17 cellular contexts compared by ENCODE assay signal in genomic region chr20:63284544-63284949, GRCh38. TPM values are rescaled to one million over a fixed set of nuclear protein-coding genes. Genes with fewer than 3 reads are reported as not detected.
DNase-seq lines count a peak whose midpoint lies in the region; FAIRE-seq and TF ChIP-seq lines count a peak whose summit lies in the region.
"Had no signal": no experiment of that assay in that cellular context is flagged by ENCODE, and none has a peak within 500 bp of the region (broad histone marks: within the 10 kb centered on the region; RNA-seq: fewer than 3 reads in every experiment).

No MANE protein-coding gene starts in this region.

- H3K18ac ChIP-seq in mesenchymal stem cell (ENCODE audit: low read depth in 1 of 2, low read length in 2 of 2): no peak overlapping the region

- no peak overlapping the region for H3K27ac Mint-ChIP-seq in activated CD4-positive, alpha-beta T cell treated with anti-CD3 and anti-CD28 coated beads, Interleukin-2, amount 10 ng/mL, durations not matched to agents 24 days and 14 days
- H3K27ac Mint-ChIP-seq in activated T-helper 1 cell treated with anti-CD3 and anti-CD28 coated beads, Interleukin-12 subunit alpha, Interleukin-12 subunit beta, Interleukin-2, Interleukin-4 antibody, amounts not matched to agents 30 ng/mL and 10 ng/mL and 1 ng/mL, durations not matched to agents 14 hours and 24 hours and 36 hours: no peak overlapping the region
- H3K27ac Mint-ChIP-seq: endodermal cell had no signal

- H3K27me3 ChIP-seq in mesenchymal stem cell (ENCODE audit: control insufficient read depth in 1 of 2, insufficient read depth in 1 of 2, low read length in 2 of 2) (no peaks in the 10 kb centered on the region), colonic mucosa (no peaks in the 10 kb centered on the region), GM23248 (replicated peaks; ENCODE audit: insufficient read depth) (no peaks in the 10 kb centered on the region)
- H3K27me3 ChIP-seq: body of pancreas, neutrophil had no signal

- H3K27me3 Mint-ChIP-seq in activated CD4-positive, alpha-beta T cell treated with anti-CD3 and anti-CD28 coated beads, Interleukin-2, amount 10 ng/mL, durations not matched to agents 24 days and 14 days: no peaks in the 10 kb centered on the region
- no peaks in the 10 kb centered on the region for H3K27me3 Mint-ChIP-seq in activated T-helper 1 cell treated with anti-CD3 and anti-CD28 coated beads, Interleukin-12 subunit alpha, Interleukin-12 subunit beta, Interleukin-2, Interleukin-4 antibody, amounts not matched to agents 30 ng/mL and 10 ng/mL and 1 ng/mL, durations not matched to agents 14 hours and 24 hours and 36 hours (ENCODE audit: insufficient read depth)

- in situ Hi-C loops in GM23248 (cut with MboI): no loop called here

- H3K9ac ChIP-seq in mesenchymal stem cell (ENCODE audit: low read length) (no peak overlapping the region), colonic mucosa (ENCODE audit: low read depth in 2 of 2, low read length in 2 of 2) (no peak overlapping the region), GM23248 (no peak overlapping the region)

- no peak overlapping the region for H2BK12ac ChIP-seq in mesenchymal stem cell (ENCODE audit: low read length in 2 of 2)

- H2BK15ac ChIP-seq in mesenchymal stem cell (ENCODE audit: low read depth, poor library complexity, severe bottlenecking): no peak overlapping the region

- no peak for TF ChIP-seq CTCF in colonic mucosa (IDR thresholded peaks at IDR 0.05)

- peaks cover 3% of the 10 kb centered on the region for H3K4me1 Mint-ChIP-seq in activated CD4-positive, alpha-beta T cell treated with anti-CD3 and anti-CD28 coated beads, Interleukin-2, amount 10 ng/mL, durations not matched to agents 24 days and 14 days
- H3K4me1 Mint-ChIP-seq in activated T-helper 1 cell treated with anti-CD3 and anti-CD28 coated beads, Interleukin-12 subunit alpha, Interleukin-12 subunit beta, Interleukin-2, Interleukin-4 antibody, amounts not matched to agents 30 ng/mL and 10 ng/mL and 1 ng/mL, durations not matched to agents 14 hours and 24 hours and 36 hours (ENCODE audit: low read depth): no peaks in the 10 kb centered on the region
- H3K4me1 Mint-ChIP-seq: endodermal cell had no signal

- peaks cover 13% of the 10 kb centered on the region for H3K36me3 Mint-ChIP-seq in activated CD4-positive, alpha-beta T cell treated with anti-CD3 and anti-CD28 coated beads, Interleukin-2, amount 10 ng/mL, durations not matched to agents 24 days and 14 days (ENCODE audit: low read depth)
- H3K36me3 Mint-ChIP-seq in activated T-helper 1 cell treated with anti-CD3 and anti-CD28 coated beads, Interleukin-12 subunit alpha, Interleukin-12 subunit beta, Interleukin-2, Interleukin-4 antibody, amounts not matched to agents 30 ng/mL and 10 ng/mL and 1 ng/mL, durations not matched to agents 14 hours and 24 hours and 36 hours (ENCODE audit: low read depth): peaks cover 6% of the 10 kb centered on the region

- H2BK120ac ChIP-seq in mesenchymal stem cell (ENCODE audit: low read depth, low read length): no peak overlapping the region

- no peaks in the 10 kb centered on the region for H3K9me3 Mint-ChIP-seq in activated CD4-positive, alpha-beta T cell treated with anti-CD3 and anti-CD28 coated beads, Interleukin-2, amount 10 ng/mL, durations not matched to agents 24 days and 14 days
- H3K9me3 Mint-ChIP-seq in activated T-helper 1 cell treated with anti-CD3 and anti-CD28 coated beads, Interleukin-12 subunit alpha, Interleukin-12 subunit beta, Interleukin-2, Interleukin-4 antibody, amounts not matched to agents 30 ng/mL and 10 ng/mL and 1 ng/mL, durations not matched to agents 14 hours and 24 hours and 36 hours: no peaks in the 10 kb centered on the region
- H3K9me3 Mint-ChIP-seq: endodermal cell had no signal

- H3K4ac ChIP-seq in mesenchymal stem cell (ENCODE audit: low read depth in 1 of 2, low read length in 2 of 2): no peak overlapping the region

- no peak overlapping the region for H2AK5ac ChIP-seq in mesenchymal stem cell (ENCODE audit: low read length, severe bottlenecking)

- H3K4me3 Mint-ChIP-seq in activated CD4-positive, alpha-beta T cell treated with anti-CD3 and anti-CD28 coated beads, Interleukin-2, amount 10 ng/mL, durations not matched to agents 24 days and 14 days: peak overlapping the region; percentile 64
- peak overlapping the region; percentile 65 for H3K4me3 Mint-ChIP-seq in activated T-helper 1 cell treated with anti-CD3 and anti-CD28 coated beads, Interleukin-12 subunit alpha, Interleukin-12 subunit beta, Interleukin-2, Interleukin-4 antibody, amounts not matched to agents 30 ng/mL and 10 ng/mL and 1 ng/mL, durations not matched to agents 14 hours and 24 hours and 36 hours
- H3K4me3 Mint-ChIP-seq: endodermal cell had no signal

- H3K4me3 ChIP-seq in mesenchymal stem cell (ENCODE audit: insufficient read depth in 1 of 2, low read depth in 1 of 2, low read length in 2 of 2) (no peak overlapping the region), colonic mucosa (no peak overlapping the region), GM23248 (no peak overlapping the region)
- H3K4me3 ChIP-seq: body of pancreas, lung had no signal

- H3K4me2 ChIP-seq in mesenchymal stem cell (ENCODE audit: low read length, poor library complexity, severe bottlenecking) (no peak overlapping the region), GM23248 (ENCODE audit: unreplicated experiment) (no peak overlapping the region)

- H3K4me1 ChIP-seq in mesenchymal stem cell (ENCODE audit: control insufficient read depth, insufficient read depth, low read depth, low read length): peaks cover 23% of the 10 kb centered on the region
- no peaks in the 10 kb centered on the region for H3K4me1 ChIP-seq in colonic mucosa
- H3K4me1 ChIP-seq in GM23248 (ENCODE audit: insufficient read depth): no peaks in the 10 kb centered on the region

- no peak for DNase-seq in activated CD4-positive, alpha-beta T cell treated with anti-CD3 and anti-CD28 coated beads, Interleukin-2, amount 10 ng/mL, durations not matched to agents 24 days and 14 days
- DNase-seq in activated CD4-positive, alpha-beta T cell treated with anti-CD3 and anti-CD28 coated beads, Interleukin-2, amount 50 U/mL, for 4 hours: no peak
- no peak for DNase-seq in HTR-8/SVneo (ENCODE audit: insufficient read length, low spot score)
- DNase-seq in activated T-helper 1 cell treated with anti-CD3 and anti-CD28 coated beads, Interleukin-12 subunit alpha, Interleukin-12 subunit beta, Interleukin-2, Interleukin-4 antibody, amounts not matched to agents 30 ng/mL and 10 ng/mL and 1 ng/mL, durations not matched to agents 14 hours and 24 hours and 36 hours (ENCODE audit: low spot score): no peak
- DNase-seq in mesenchymal stem cell: no peak
- no peak for DNase-seq in colonic mucosa
- no peak for DNase-seq in AG08395 (ENCODE audit: low spot score)
- no peak for DNase-seq in GM23248
- DNase-seq: body of pancreas, endodermal cell, foreskin fibroblast, Karpas-422, NCI-H187 treated with DMSO at 0.1 percent for 48 hours, SHP77 had no signal

- H4K8ac ChIP-seq in mesenchymal stem cell (ENCODE audit: low read length): peak overlapping the region; percentile 7

- intact Hi-C loops in activated CD4-positive, alpha-beta T cell treated with anti-CD3 and anti-CD28 coated beads, Interleukin-2, amount 10 ng/mL, durations not matched to agents 24 days and 14 days (cut with micrococcal nuclease): no loop called here
- intact Hi-C loops in activated T-helper 1 cell treated with anti-CD3 and anti-CD28 coated beads, Interleukin-12 subunit alpha, Interleukin-12 subunit beta, Interleukin-2, Interleukin-4 antibody, amounts not matched to agents 30 ng/mL and 10 ng/mL and 1 ng/mL, durations not matched to agents 14 hours and 24 hours and 36 hours (cut with micrococcal nuclease): no loop called here
- intact Hi-C loops in colonic mucosa (cut with DNase I): no loop called here

- no peak overlapping the region for H3K14ac ChIP-seq in mesenchymal stem cell (ENCODE audit: low read length in 2 of 2)

- no peaks in the 10 kb centered on the region for H4K20me1 ChIP-seq in GM23248 (ENCODE audit: insufficient read depth)

- peaks cover 51% of the 10 kb centered on the region for H3K79me1 ChIP-seq in mesenchymal stem cell (replicated peaks; ENCODE audit: low read length, poor library complexity, severe bottlenecking)

- no peak overlapping the region for H2AFZ ChIP-seq in mesenchymal stem cell (ENCODE audit: low read depth, low read length)
- no peak overlapping the region for H2AFZ ChIP-seq in GM23248

- peak; percentile 38 for FAIRE-seq in HTR-8/SVneo (lab: Jason Lieb, UNC)
- FAIRE-seq: A204.1 had no signal

- H3K27ac ChIP-seq in mesenchymal stem cell (ENCODE audit: low read length, poor library complexity, severe bottlenecking) (no peak overlapping the region), colonic mucosa (no peak overlapping the region), GM23248 (no peak overlapping the region)
- H3K27ac ChIP-seq: body of pancreas, neutrophil had no signal

- WGBS in mesenchymal stem cell: 89% methylated on average over 20 of the region's 25 CpGs
- WGBS in GM23248 (ENCODE audit: low coverage in 1 of 2, low lambda C conversion rate in 2 of 2, missing lambda C conversion rate in 2 of 2), 2 experiments: 91 to 93% methylated on average over 25 of the region's 25 CpGs

- H3F3A ChIP-seq in GM23248 (ENCODE audit: insufficient read depth): no peaks in the 10 kb centered on the region

- H4K91ac ChIP-seq in mesenchymal stem cell (ENCODE audit: low read length): peak overlapping the region; percentile 52

- H3K9me3 ChIP-seq in mesenchymal stem cell (ENCODE audit: control insufficient read depth, low read length) (no peaks in the 10 kb centered on the region), colonic mucosa (no peaks in the 10 kb centered on the region), GM23248 (ENCODE audit: low read depth) (no peaks in the 10 kb centered on the region)
- H3K9me3 ChIP-seq: body of pancreas, neutrophil had no signal

- no peaks in the 10 kb centered on the region for H3K9me2 ChIP-seq in GM23248 (ENCODE audit: insufficient read depth)

- no peak overlapping the region for H3K23ac ChIP-seq in mesenchymal stem cell (ENCODE audit: low read length in 2 of 2)

- no peak overlapping the region for H2BK5ac ChIP-seq in mesenchymal stem cell (ENCODE audit: low read depth, low read length, poor library complexity, severe bottlenecking)

- peaks cover 87 to 100% of the 10 kb centered on the region in 2 experiments for H3K36me3 ChIP-seq in mesenchymal stem cell (ENCODE audit: control insufficient read depth in 1 of 2, insufficient read depth in 2 of 2, low read depth in 1 of 2, low read length in 2 of 2)
- H3K36me3 ChIP-seq in colonic mucosa: no peaks in the 10 kb centered on the region
- peaks cover 15% of the 10 kb centered on the region; the same call in 1 of the 2 replicates for H3K36me3 ChIP-seq in GM23248 (ENCODE audit: low read depth)

- peaks cover 22% of the 10 kb centered on the region for H3K79me2 ChIP-seq in GM23248 (ENCODE audit: insufficient read depth)

RNA-seq across cellular contexts. Expression of gene COL20A1, which starts 8.4 kb away (rescaled TPM):
- not detected in 2 replicates for total RNA-seq in activated CD4-positive, alpha-beta T cell treated with anti-CD3 and anti-CD28 coated beads, Interleukin-2, amount 10 ng/mL, durations not matched to agents 24 days and 14 days
- total RNA-seq in activated T-helper 1 cell treated with anti-CD3 and anti-CD28 coated beads, Interleukin-12 subunit alpha, Interleukin-12 subunit beta, Interleukin-2, Interleukin-4 antibody, amounts not matched to agents 30 ng/mL and 10 ng/mL and 1 ng/mL, durations not matched to agents 14 hours and 24 hours and 36 hours: not detected in 2 replicates
- polyA plus RNA-seq in mesenchymal stem cell (2013, experiment 1 of 2): not detected
- polyA plus RNA-seq in mesenchymal stem cell (2013, experiment 2 of 2): not detected
- not detected for total RNA-seq in colonic mucosa
- not detected in 2 replicates for total RNA-seq in GM23248 (2014; rRNA removed; shearing (Covaris generic))
- not detected in 2 replicates for polyA plus RNA-seq in GM23248 (2016; fragmentation: Nextera tagmentation; extraction: Ambion mirVana)
- total RNA-seq: body of pancreas had no signal

RNA-seq across cellular contexts. Expression of gene ARFGAP1, which starts 11.9 kb away (rescaled TPM):
- 97.0 and 98.2 TPM in 2 replicates for total RNA-seq in activated CD4-positive, alpha-beta T cell treated with anti-CD3 and anti-CD28 coated beads, Interleukin-2, amount 10 ng/mL, durations not matched to agents 24 days and 14 days
- total RNA-seq in activated T-helper 1 cell treated with anti-CD3 and anti-CD28 coated beads, Interleukin-12 subunit alpha, Interleukin-12 subunit beta, Interleukin-2, Interleukin-4 antibody, amounts not matched to agents 30 ng/mL and 10 ng/mL and 1 ng/mL, durations not matched to agents 14 hours and 24 hours and 36 hours: 102 and 107 TPM in 2 replicates
- 62.8 TPM for polyA plus RNA-seq in mesenchymal stem cell (2013, experiment 1 of 2)
- 60.5 TPM for polyA plus RNA-seq in mesenchymal stem cell (2013, experiment 2 of 2)
- 100 to 1,000 TPM in 1 of 2 donors, 10 to 100 TPM in 1; 66.9 to 109 TPM for total RNA-seq in colonic mucosa
- total RNA-seq in GM23248 (2014; rRNA removed; shearing (Covaris generic)): 88.5 and 105 TPM in 2 replicates
- 59.9 and 69.0 TPM in 2 replicates for polyA plus RNA-seq in GM23248 (2016; fragmentation: Nextera tagmentation; extraction: Ambion mirVana)

RNA-seq across cellular contexts. Expression of gene NKAIN4, which starts 30.3 kb away (rescaled TPM):
- total RNA-seq in activated CD4-positive, alpha-beta T cell treated with anti-CD3 and anti-CD28 coated beads, Interleukin-2, amount 10 ng/mL, durations not matched to agents 24 days and 14 days: not detected in 2 replicates
- not detected in 2 replicates for total RNA-seq in activated T-helper 1 cell treated with anti-CD3 and anti-CD28 coated beads, Interleukin-12 subunit alpha, Interleukin-12 subunit beta, Interleukin-2, Interleukin-4 antibody, amounts not matched to agents 30 ng/mL and 10 ng/mL and 1 ng/mL, durations not matched to agents 14 hours and 24 hours and 36 hours
- 0.10 TPM for polyA plus RNA-seq in mesenchymal stem cell (2013, experiment 1 of 2)
- polyA plus RNA-seq in mesenchymal stem cell (2013, experiment 2 of 2): not detected
- total RNA-seq in colonic mucosa: under 1 TPM in 1 of 2 donors, not detected in 1; 0.29 TPM
- not detected in 2 replicates for total RNA-seq in GM23248 (2014; rRNA removed; shearing (Covaris generic))
- polyA plus RNA-seq in GM23248 (2016; fragmentation: Nextera tagmentation; extraction: Ambion mirVana): not detected in 2 replicates
- total RNA-seq: body of pancreas had no signal

RNA-seq across cellular contexts. Expression of gene BIRC7, which starts 48.8 kb away (rescaled TPM):
- not detected in 2 replicates for total RNA-seq in activated CD4-positive, alpha-beta T cell treated with anti-CD3 and anti-CD28 coated beads, Interleukin-2, amount 10 ng/mL, durations not matched to agents 24 days and 14 days
- total RNA-seq in activated T-helper 1 cell treated with anti-CD3 and anti-CD28 coated beads, Interleukin-12 subunit alpha, Interleukin-12 subunit beta, Interleukin-2, Interleukin-4 antibody, amounts not matched to agents 30 ng/mL and 10 ng/mL and 1 ng/mL, durations not matched to agents 14 hours and 24 hours and 36 hours: not detected in 2 replicates
- 1.6 TPM for polyA plus RNA-seq in mesenchymal stem cell (2013, experiment 1 of 2)
- 1.5 TPM for polyA plus RNA-seq in mesenchymal stem cell (2013, experiment 2 of 2)
- total RNA-seq in colonic mucosa: not detected
- not detected in 2 replicates for total RNA-seq in GM23248 (2014; rRNA removed; shearing (Covaris generic))
- polyA plus RNA-seq in GM23248 (2016; fragmentation: Nextera tagmentation; extraction: Ambion mirVana): not detected in 2 replicates
- total RNA-seq: body of pancreas, endodermal cell had no signal
